13 cellular contexts compared by ENCODE assay signal in the genomic region with DNA sequence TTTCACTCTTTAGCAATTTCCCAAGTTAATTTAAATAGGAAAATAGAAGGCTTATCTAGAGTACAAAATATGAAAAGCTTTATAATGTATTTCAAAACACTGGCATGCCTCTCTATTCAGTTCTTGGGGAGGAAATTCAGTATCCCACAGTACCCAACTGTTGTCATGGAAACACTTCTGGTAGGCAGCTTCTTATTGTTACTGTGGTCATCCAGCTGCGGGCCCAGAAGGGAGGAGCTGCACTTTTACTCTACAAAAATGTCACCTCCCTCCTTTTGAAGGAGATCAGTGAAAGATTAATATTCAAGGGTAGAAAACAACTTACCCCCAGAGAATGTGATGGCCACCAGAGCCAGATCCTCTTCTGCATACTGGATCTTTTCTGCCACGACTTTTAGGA.
DNase-seq lines count a peak whose midpoint lies in the region; TF ChIP-seq lines count a peak whose summit lies in the region.
"Had no signal": no experiment of that assay in that cellular context is flagged by ENCODE, and none has a peak within 500 bp of the region (broad histone marks: within the 10 kb centered on the region; RNA-seq: fewer than 3 reads in every experiment).

No MANE protein-coding gene starts in this region.

- H3K56ac ChIP-seq in mesendoderm (ENCODE audit: low read length), result no peak overlapping the region

- no peak overlapping the region for H2BK15ac ChIP-seq in mesendoderm (replicated peaks; ENCODE audit: low read depth)

- H3K4ac ChIP-seq in mesendoderm (ENCODE audit: low read depth, low read length), result no peak overlapping the region

- H3K4me2 ChIP-seq in BLaER1 (peak overlapping the region; percentile 47), mesendoderm (ENCODE audit: low read length) (no peak overlapping the region)

- H3K27ac ChIP-seq in BLaER1 (no peak overlapping the region), cingulate gyrus (ENCODE audit: low read depth, low read length) (peak overlapping the region; percentile 77), mesendoderm (ENCODE audit: low read depth, low read length) (no peak overlapping the region)
- H3K27ac ChIP-seq: C4-2B, right lobe of liver had no signal

- H3K9me3 ChIP-seq in BLaER1, result no peaks in the 10 kb centered on the region
- H3K9me3 ChIP-seq: right lobe of liver had no signal

- no peak overlapping the region for H3K23ac ChIP-seq in mesendoderm (ENCODE audit: low read length)

- intact Hi-C loops in posterior cingulate gyrus (cut with DNase I), result no loop called here

- no peaks in the 10 kb centered on the region for H3K27me3 ChIP-seq in BLaER1
- H3K27me3 ChIP-seq in mesendoderm (ENCODE audit: insufficient read depth, low read length, poor library complexity), result no peaks in the 10 kb centered on the region
- H3K27me3 ChIP-seq: right lobe of liver had no signal

- CTCF ChIA-PET in HEK293T (lab: Yijun Ruan, JAX), result no interaction called here

- peak overlapping the region; percentile 39 for H3K18ac ChIP-seq in mesendoderm (ENCODE audit: low read length)

- H3K4me3 ChIP-seq in BLaER1, result no peak overlapping the region
- no peak overlapping the region for H3K4me3 ChIP-seq in Jurkat, Clone E6-1 (ENCODE audit: low read length)
- H3K4me3 ChIP-seq in mesendoderm (ENCODE audit: low read length), result no peak overlapping the region
- H3K4me3 ChIP-seq: right lobe of liver had no signal

- H3K4me1 ChIP-seq in BLaER1, result peaks cover 20% of the 10 kb centered on the region
- peaks cover 3% of the 10 kb centered on the region for H3K4me1 ChIP-seq in mesendoderm (ENCODE audit: control insufficient read depth, low read depth, low read length)
- H3K4me1 ChIP-seq: right lobe of liver had no signal

- H3K79me1 ChIP-seq in mesendoderm (ENCODE audit: low read length), result no peaks in the 10 kb centered on the region

- POLR2A ChIA-PET in HEK293T (lab: Yijun Ruan, JAX), result no interaction called here

- no peaks in the 10 kb centered on the region for H3K79me2 ChIP-seq in mesendoderm (ENCODE audit: control insufficient read depth, insufficient read depth, low read length)

- WGBS in mesendoderm (ENCODE audit: extremely low coverage, insufficient coverage, low lambda C conversion rate), result no CpG with 5 or more reads among the region's 2 CpGs

- H4K5ac ChIP-seq in mesendoderm (ENCODE audit: low read length), result no peak overlapping the region

- H3K9ac ChIP-seq in BLaER1, result no peak overlapping the region
- H3K9ac ChIP-seq in mesendoderm (ENCODE audit: low read length), result no peak overlapping the region

- no peak overlapping the region for H2AK5ac ChIP-seq in mesendoderm (ENCODE audit: low read length)

- H4K8ac ChIP-seq in mesendoderm (ENCODE audit: low read depth, low read length), result no peak overlapping the region

- H4K20me1 ChIP-seq in BLaER1, result no peaks in the 10 kb centered on the region

- peak; percentile 78 for DNase-seq in Jurkat, Clone E6-1 (ENCODE audit: low read depth, low spot score)
- DNase-seq in mesendoderm, result peak; percentile 60
- DNase-seq in NCI-H1694 treated with DMSO at 0.1 percent for 48 hours (lab: John Stamatoyannopoulos, UW), result no peak
- no peak for DNase-seq in SW 1271 (lab: John Stamatoyannopoulos, UW)
- no peak for DNase-seq in posterior cingulate gyrus
- no peak for DNase-seq in HEK293T (ENCODE audit: extremely low spot score)
- DNase-seq: NCI-H1417 treated with DMSO at 0.1 percent for 48 hours; NCI-H524; right lobe of liver; stimulated activated naive CD8-positive, alpha-beta T cell treated with anti-CD3 and anti-CD28 coated beads, Interleukin-15, Interleukin-2, amounts not matched to agents 100 U/mL and 50 U/mL, for 24 hours had no signal

- H2BK5ac ChIP-seq in mesendoderm (ENCODE audit: low read length), result no peak overlapping the region

- H2BK120ac ChIP-seq in mesendoderm (ENCODE audit: low read depth, low read length), result no peak overlapping the region

- peaks cover 56% of the 10 kb centered on the region for H3K36me3 ChIP-seq in BLaER1
- no peaks in the 10 kb centered on the region for H3K36me3 ChIP-seq in mesendoderm (ENCODE audit: control insufficient read depth, insufficient read depth, low read length)

TF ChIP-seq in HEK293T, 16 proteins besides CTCF, POLR2A, EP300 and RAD21:
- TF ChIP-seq FOXA1 (IDR thresholded peaks at IDR 0.05), result no peak
- TF ChIP-seq ELF4 (IDR thresholded peaks at IDR 0.05), result no peak

Comparison
In these comparisons a context has a peak if more than half of its experiments do, and no peak if none do; other contexts are left out.
1. DNase-seq: peak in Jurkat, Clone E6-1 (single experiment) and mesendoderm (single experiment); none in NCI-H1694 treated with DMSO at 0.1 percent for 48 hours (single experiment), SW 1271 (0 of 2), posterior cingulate gyrus (0 of 10) and HEK293T (single experiment).